ENCODE assay signal across 26 cellular contexts in genomic region chr19:40780582-40780981, GRCh38. TPM values are rescaled to one million over a fixed set of nuclear protein-coding genes. Genes with fewer than 3 reads are reported as not detected.
DNase-seq lines count a peak whose midpoint lies in the region; ATAC-seq and TF ChIP-seq lines count a peak whose summit lies in the region.
"Had no signal": no experiment of that assay in that cellular context is flagged by ENCODE, and none has a peak within 500 bp of the region (broad histone marks: within the 10 kb centered on the region; RNA-seq: fewer than 3 reads in every experiment).

No MANE protein-coding gene starts in this region.

- no peak for DNase-seq in activated CD4-positive, alpha-beta T cell treated with anti-CD3 and anti-CD28 coated beads, Interleukin-2, amount 10 ng/mL, durations not matched to agents 24 days and 14 days
- DNase-seq in activated CD4-positive, alpha-beta T cell treated with anti-CD3 and anti-CD28 coated beads for 4 hours, result no peak
- no peak for DNase-seq in CD8-positive, alpha-beta memory T cell
- DNase-seq in AG20443 (ENCODE audit: low spot score), result no peak
- no peak for DNase-seq in NCI-H226
- DNase-seq: activated T-cell treated with anti-CD3 and anti-CD28 coated beads, Interleukin-2, amount 50 U/mL, for 1 hour; amniotic stem cell; GDM1; heart left ventricle; HFFc6; midbrain; NCI-H2081 treated with DMSO at 0.1 percent for 48 hours; NCI-H524; stimulated activated CD4-positive, alpha-beta T cell treated with anti-CD3 and anti-CD28 coated beads, Interleukin-4, amount 100 ng/mL, for 24 hours had no signal

- CTCF ChIA-PET in CD8-positive, alpha-beta memory T cell (lab: Charles Lee), result no interaction called here

- H3K36me3 Mint-ChIP-seq in activated CD4-positive, alpha-beta T cell treated with anti-CD3 and anti-CD28 coated beads, Interleukin-2, amount 10 ng/mL, durations not matched to agents 24 days and 14 days (ENCODE audit: low read depth), result peaks cover 18% of the 10 kb centered on the region
- H3K36me3 Mint-ChIP-seq in CD8-positive, alpha-beta memory T cell, result peaks cover 0 to 49% (median 5%) of the 10 kb centered on the region in 3 donors
- peaks cover 7% of the 10 kb centered on the region for H3K36me3 Mint-ChIP-seq in activated naive CD8-positive, alpha-beta T cell
- H3K36me3 Mint-ChIP-seq in nephron (ENCODE audit: low read depth), result no peaks in the 10 kb centered on the region

- H3K27ac ChIP-seq in CD8-positive, alpha-beta memory T cell (ENCODE audit: low read depth, low read length), result no peak overlapping the region
- H3K27ac ChIP-seq: A549, heart left ventricle, HL-60, neutrophil, SK-N-MC had no signal

- TF ChIP-seq CTCF in nephron (IDR thresholded peaks at IDR 0.05; ENCODE audit: unreplicated experiment in 3 of 3), result no peak

- H3K4me3 Mint-ChIP-seq in activated CD4-positive, alpha-beta T cell treated with anti-CD3 and anti-CD28 coated beads, Interleukin-2, amount 10 ng/mL, durations not matched to agents 24 days and 14 days, result peak overlapping the region; percentile 27
- H3K4me3 Mint-ChIP-seq in CD8-positive, alpha-beta memory T cell, result peak overlapping the region in 3 of 7 donors; percentile 28 to 58 (median 45)
- H3K4me3 Mint-ChIP-seq in activated naive CD8-positive, alpha-beta T cell, result peak overlapping the region; percentile 27
- peak overlapping the region; percentile 20 to 72 (median 37) for H3K4me3 Mint-ChIP-seq in nephron

- peaks cover 31% of the 10 kb centered on the region for H3K4me1 ChIP-seq in CD8-positive, alpha-beta memory T cell (ENCODE audit: insufficient read depth, low read length)

- POLR2A ChIA-PET in CD8-positive, alpha-beta memory T cell (lab: Charles Lee), result interaction anchor here (0.6 kb wide), 1 partner anchor 9 kb away, joined by 3 read pairs; no protein-coding TSS in a partner anchor

- H3K4me3 ChIP-seq in CD8-positive, alpha-beta memory T cell (ENCODE audit: low read length), result no peak overlapping the region
- H3K4me3 ChIP-seq: A549; BLaER1 treated with 17β-estradiol and CSF1 and Interleukin-3, amounts not matched to agents 10 nM and 100 nM; heart left ventricle; SK-N-MC; smooth muscle cell had no signal

- peak overlapping the region; percentile 72 for H3K27ac Mint-ChIP-seq in activated CD4-positive, alpha-beta T cell treated with anti-CD3 and anti-CD28 coated beads, Interleukin-2, amount 10 ng/mL, durations not matched to agents 24 days and 14 days
- H3K27ac Mint-ChIP-seq in CD8-positive, alpha-beta memory T cell, result peak overlapping the region in 7 of 8 donors; percentile 5 to 78 (median 68)
- H3K27ac Mint-ChIP-seq in activated naive CD8-positive, alpha-beta T cell, result peak overlapping the region; percentile 77
- H3K27ac Mint-ChIP-seq in nephron, result peak overlapping the region in 1 of 3 experiments; percentile 49
- H3K27ac Mint-ChIP-seq: HFFc6 had no signal

- H3K27me3 Mint-ChIP-seq in activated CD4-positive, alpha-beta T cell treated with anti-CD3 and anti-CD28 coated beads, Interleukin-2, amount 10 ng/mL, durations not matched to agents 24 days and 14 days, result no peaks in the 10 kb centered on the region
- H3K27me3 Mint-ChIP-seq in CD8-positive, alpha-beta memory T cell, result peaks cover 0 to 1% of the 10 kb centered on the region in 2 donors
- no peaks in the 10 kb centered on the region for H3K27me3 Mint-ChIP-seq in activated naive CD8-positive, alpha-beta T cell
- H3K27me3 Mint-ChIP-seq in nephron (ENCODE audit: low read depth), result peaks cover 5% of the 10 kb centered on the region

- peaks cover 2% of the 10 kb centered on the region for H3K36me3 ChIP-seq in CD8-positive, alpha-beta memory T cell (ENCODE audit: insufficient read depth, low read length)

- H3K27me3 ChIP-seq in CD8-positive, alpha-beta memory T cell (ENCODE audit: insufficient read depth, low read length, poor library complexity, severe bottlenecking), result no peaks in the 10 kb centered on the region
- H3K27me3 ChIP-seq: BLaER1 treated with 17β-estradiol and CSF1 and Interleukin-3, amounts not matched to agents 10 nM and 100 nM; heart left ventricle; neutrophil had no signal

- H3K4me1 Mint-ChIP-seq in activated CD4-positive, alpha-beta T cell treated with anti-CD3 and anti-CD28 coated beads, Interleukin-2, amount 10 ng/mL, durations not matched to agents 24 days and 14 days, result peaks cover 53% of the 10 kb centered on the region
- peaks cover 35 to 46% (median 36%) of the 10 kb centered on the region in 3 donors for H3K4me1 Mint-ChIP-seq in CD8-positive, alpha-beta memory T cell
- peaks cover 42% of the 10 kb centered on the region for H3K4me1 Mint-ChIP-seq in activated naive CD8-positive, alpha-beta T cell (ENCODE audit: low read depth)
- H3K4me1 Mint-ChIP-seq in nephron, result peaks cover 14% of the 10 kb centered on the region

- H3K9me3 Mint-ChIP-seq in activated CD4-positive, alpha-beta T cell treated with anti-CD3 and anti-CD28 coated beads, Interleukin-2, amount 10 ng/mL, durations not matched to agents 24 days and 14 days, result no peaks in the 10 kb centered on the region
- no peaks in the 10 kb centered on the region for H3K9me3 Mint-ChIP-seq in CD8-positive, alpha-beta memory T cell
- no peaks in the 10 kb centered on the region for H3K9me3 Mint-ChIP-seq in activated naive CD8-positive, alpha-beta T cell (ENCODE audit: low read depth)
- H3K9me3 Mint-ChIP-seq in nephron, result no peaks in the 10 kb centered on the region
- H3K9me3 Mint-ChIP-seq: HFFc6 had no signal

- H3K9me3 ChIP-seq in CD8-positive, alpha-beta memory T cell (ENCODE audit: low read length), result no peaks in the 10 kb centered on the region
- H3K9me3 ChIP-seq: A549; BLaER1 treated with 17β-estradiol and CSF1 and Interleukin-3, amounts not matched to agents 10 nM and 100 nM; heart left ventricle; neutrophil had no signal

- intact Hi-C loops in activated CD4-positive, alpha-beta T cell treated with anti-CD3 and anti-CD28 coated beads, Interleukin-2, amount 10 ng/mL, durations not matched to agents 24 days and 14 days (cut with micrococcal nuclease), result no loop called here

- ATAC-seq in GM21825 (IDR thresholded peaks at IDR 0.05; ENCODE audit: unreplicated experiment), result no peak
- ATAC-seq: A549, heart left ventricle, left lobe of liver had no signal

RNA-seq across cellular contexts. Expression of gene RAB4B, which starts 2.5 kb away (rescaled TPM):
- 36.3 and 41.0 TPM in 2 replicates for total RNA-seq in activated CD4-positive, alpha-beta T cell treated with anti-CD3 and anti-CD28 coated beads, Interleukin-2, amount 10 ng/mL, durations not matched to agents 24 days and 14 days
- total RNA-seq in CD8-positive, alpha-beta memory T cell, result 10 to 100 TPM; 24.2 to 27.2 TPM
- 95.2 TPM for polyA plus RNA-seq in CD8-positive, alpha-beta memory T cell

RNA-seq across cellular contexts. Expression of gene MIA, which starts 5.3 kb away (rescaled TPM):
- total RNA-seq in activated CD4-positive, alpha-beta T cell treated with anti-CD3 and anti-CD28 coated beads, Interleukin-2, amount 10 ng/mL, durations not matched to agents 24 days and 14 days, result 0.56 TPM in 1 of 2 replicates, not detected in the other
- 1 to 10 TPM in 1 of 2 experiments, under 1 TPM in 1; 0.89 to 1.1 TPM for total RNA-seq in CD8-positive, alpha-beta memory T cell
- not detected for polyA plus RNA-seq in CD8-positive, alpha-beta memory T cell
- total RNA-seq: endothelial cell of umbilical vein, HFFc6, ureter had no signal
- polyA plus RNA-seq: A549 had no signal

RNA-seq across cellular contexts. Expression of gene EGLN2, which starts 18.4 kb away (rescaled TPM):
- total RNA-seq in activated CD4-positive, alpha-beta T cell treated with anti-CD3 and anti-CD28 coated beads, Interleukin-2, amount 10 ng/mL, durations not matched to agents 24 days and 14 days, result 88.9 and 94.4 TPM in 2 replicates
- total RNA-seq in CD8-positive, alpha-beta memory T cell, result 100 to 1,000 TPM; 101 to 103 TPM
- polyA plus RNA-seq in CD8-positive, alpha-beta memory T cell, result 174 TPM

RNA-seq across cellular contexts. Expression of gene SNRPA, which starts 29.6 kb away (rescaled TPM):
- 268 and 273 TPM in 2 replicates for total RNA-seq in activated CD4-positive, alpha-beta T cell treated with anti-CD3 and anti-CD28 coated beads, Interleukin-2, amount 10 ng/mL, durations not matched to agents 24 days and 14 days
- total RNA-seq in CD8-positive, alpha-beta memory T cell, result 100 to 1,000 TPM; 202 TPM
- 89.5 TPM for polyA plus RNA-seq in CD8-positive, alpha-beta memory T cell

RNA-seq across cellular contexts. Expression of gene ACTMAP, which starts 30.3 kb away (rescaled TPM):
- total RNA-seq in activated CD4-positive, alpha-beta T cell treated with anti-CD3 and anti-CD28 coated beads, Interleukin-2, amount 10 ng/mL, durations not matched to agents 24 days and 14 days, result 8.6 and 9.4 TPM in 2 replicates
- 10 to 100 TPM; 10.3 to 10.6 TPM for total RNA-seq in CD8-positive, alpha-beta memory T cell
- polyA plus RNA-seq in CD8-positive, alpha-beta memory T cell, result 2.9 TPM
